In the genomic region with DNA sequence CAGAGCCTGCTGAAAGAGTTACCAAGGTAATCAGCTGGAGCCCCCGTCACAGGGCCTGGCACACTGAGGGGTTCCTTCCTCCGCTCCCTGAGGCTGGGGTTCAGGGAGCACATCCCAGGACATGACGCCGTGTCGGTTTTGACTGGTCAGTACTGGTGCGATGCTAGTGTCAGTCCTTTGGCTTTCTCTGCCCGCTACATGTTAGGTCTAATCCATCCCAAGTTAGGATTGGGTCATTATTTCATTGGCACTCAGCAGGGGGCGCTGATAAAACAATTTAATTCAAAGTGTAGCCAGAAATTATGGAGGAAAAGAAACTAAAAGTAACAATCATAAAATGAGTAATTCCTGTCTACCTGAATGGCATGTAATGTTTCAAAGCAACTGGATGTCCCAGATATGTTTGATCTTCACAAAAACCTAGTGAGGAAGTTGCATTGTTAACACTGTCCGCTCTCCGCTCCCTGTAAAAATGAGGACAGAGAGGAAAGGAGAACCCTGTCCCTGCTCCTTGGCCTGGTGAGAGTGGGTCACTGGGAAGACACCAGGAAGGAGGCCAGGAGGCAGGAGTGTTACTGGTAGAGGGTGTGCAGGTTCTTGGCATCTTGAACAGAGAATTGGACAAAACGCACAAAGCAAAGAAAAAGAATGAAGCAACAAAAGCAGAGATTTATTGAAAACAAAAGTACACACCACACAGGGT, we compare ENCODE assay signal across 8 cellular contexts. TPM values are rescaled to one million over a fixed set of nuclear protein-coding genes. Genes with fewer than 3 reads are reported as not detected.
DNase-seq lines count a peak whose midpoint lies in the region; TF ChIP-seq lines count a peak whose summit lies in the region.

No MANE protein-coding gene starts in this region.

- H3K27ac Mint-ChIP-seq in activated CD4-positive, alpha-beta memory T cell treated with anti-CD3 and anti-CD28 coated beads, Interleukin-2, amount 10 ng/mL, durations not matched to agents 7 days and 5 days: peak overlapping the region; percentile 17

- no peak overlapping the region for H3K4me3 ChIP-seq in LNCaP clone FGC (ENCODE audit: low read depth, low read length)

- H3K4me1 Mint-ChIP-seq in activated CD4-positive, alpha-beta memory T cell treated with anti-CD3 and anti-CD28 coated beads, Interleukin-2, amount 10 ng/mL, durations not matched to agents 7 days and 5 days: peaks cover 20% of the 10 kb centered on the region

- DNase-seq in CD1c-positive myeloid dendritic cell (ENCODE audit: extremely low spot score) (peak; percentile 58), LNCaP clone FGC (ENCODE audit: low read depth) (no peak), glomerular visceral epithelial cell (ENCODE audit: extremely low spot score) (peak; percentile 27), NCI-H1930 (lab: John Stamatoyannopoulos, UW) (no peak), NCI-H748 (lab: John Stamatoyannopoulos, UW; ENCODE audit: unreplicated experiment) (no peak)
- DNase-seq in activated CD4-positive, alpha-beta memory T cell treated with anti-CD3 and anti-CD28 coated beads, Interleukin-2, amount 10 ng/mL, durations not matched to agents 7 days and 5 days: peak; percentile 55
- DNase-seq in stimulated activated CD4-positive, alpha-beta T cell treated with anti-CD3 and anti-CD28 coated beads, Interleukin-12 subunit alpha, Interleukin-12 subunit beta, amount 100 ng/mL, for 4 hours: peak; percentile 43
- no peak for DNase-seq in effector CD4-positive, alpha-beta T cell

- CTCF ChIA-PET in activated CD4-positive, alpha-beta memory T cell treated with anti-CD3 and anti-CD28 coated beads, Interleukin-2, amount 10 ng/mL, durations not matched to agents 7 days and 5 days (lab: Charles Lee): interaction anchor here (0.6 to 6.1 kb wide), 5 partner anchors 10 to 237 kb away, joined by 3 to 110 read pairs (median 6); no protein-coding TSS in a partner anchor

- peaks cover 3% of the 10 kb centered on the region for H3K9me3 Mint-ChIP-seq in activated CD4-positive, alpha-beta memory T cell treated with anti-CD3 and anti-CD28 coated beads, Interleukin-2, amount 10 ng/mL, durations not matched to agents 7 days and 5 days

- no peak overlapping the region for H3K4me3 Mint-ChIP-seq in activated CD4-positive, alpha-beta memory T cell treated with anti-CD3 and anti-CD28 coated beads, Interleukin-2, amount 10 ng/mL, durations not matched to agents 7 days and 5 days

- H3K36me3 Mint-ChIP-seq in activated CD4-positive, alpha-beta memory T cell treated with anti-CD3 and anti-CD28 coated beads, Interleukin-2, amount 10 ng/mL, durations not matched to agents 7 days and 5 days (ENCODE audit: low read depth): peaks cover under 1% of the 10 kb centered on the region

- POLR2A ChIA-PET in activated CD4-positive, alpha-beta memory T cell treated with anti-CD3 and anti-CD28 coated beads, Interleukin-2, amount 10 ng/mL, durations not matched to agents 7 days and 5 days (lab: Charles Lee): no interaction called here

- H3K27me3 Mint-ChIP-seq in activated CD4-positive, alpha-beta memory T cell treated with anti-CD3 and anti-CD28 coated beads, Interleukin-2, amount 10 ng/mL, durations not matched to agents 7 days and 5 days: peaks cover 2% of the 10 kb centered on the region

- TF ChIP-seq CTCF in LNCaP clone FGC (IDR thresholded peaks at IDR 0.05; ENCODE audit: control insufficient read depth, extremely low read depth, insufficient read depth): peak; percentile 73

RNA-seq across cellular contexts. Expression of gene TSKU, which starts 27.1 kb away (rescaled TPM):
- 1 to 10 TPM in 1 of 2 experiments, under 1 TPM in 1; 0.85 to 1.2 TPM for total RNA-seq in activated CD4-positive, alpha-beta memory T cell treated with anti-CD3 and anti-CD28 coated beads, Interleukin-2, amount 10 ng/mL, durations not matched to agents 7 days and 5 days

RNA-seq across cellular contexts. Expression of gene ACER3, which starts 50.4 kb away (rescaled TPM):
- 10 to 100 TPM; 10.3 to 12.2 TPM for total RNA-seq in activated CD4-positive, alpha-beta memory T cell treated with anti-CD3 and anti-CD28 coated beads, Interleukin-2, amount 10 ng/mL, durations not matched to agents 7 days and 5 days

Comparison
In these comparisons a context has a peak if more than half of its experiments do, and no peak if none do; other contexts are left out.
1. DNase-seq: peak in CD1c-positive myeloid dendritic cell (single experiment), activated CD4-positive, alpha-beta memory T cell treated with anti-CD3 and anti-CD28 coated beads, Interleukin-2, amount 10 ng/mL, durations not matched to agents 7 days and 5 days (single experiment), glomerular visceral epithelial cell (single experiment) and stimulated activated CD4-positive, alpha-beta T cell treated with anti-CD3 and anti-CD28 coated beads, Interleukin-12 subunit alpha, Interleukin-12 subunit beta, amount 100 ng/mL, for 4 hours (single experiment); none in LNCaP clone FGC (single experiment), NCI-H1930 (0 of 2), NCI-H748 (single experiment) and effector CD4-positive, alpha-beta T cell (single experiment).